ENCODE assay signal across 13 cellular contexts in genomic region chr1:150020711-150021110, GRCh38. TPM values are rescaled to one million over a fixed set of nuclear protein-coding genes. Genes with fewer than 3 reads are reported as not detected.
DNase-seq lines count a peak whose midpoint lies in the region; ATAC-seq and TF ChIP-seq lines count a peak whose summit lies in the region.
"Had no signal": no experiment of that assay in that cellular context is flagged by ENCODE, and none has a peak within 500 bp of the region (broad histone marks: within the 10 kb centered on the region; RNA-seq: fewer than 3 reads in every experiment).

No MANE protein-coding gene starts in this region.

- in situ Hi-C loops in transverse colon (cut with MboI; ENCODE audit: low pct_ligation_motif_present in 1 of 4, low pct_unique_long_range_greater_than_20kb in 1 of 4, low sequenced_read_pairs in 3 of 4): no loop called here

- CTCF ChIA-PET in HEK293 (lab: Yijun Ruan, JAX): interaction anchor here (0.6 kb wide), 1 partner anchor 12 kb away, joined by 5 read pairs; no protein-coding TSS in a partner anchor

- H3K27me3 Mint-ChIP-seq in osteocyte (ENCODE audit: unreplicated experiment): no peaks in the 10 kb centered on the region

- H3K9me3 ChIP-seq in HEK293 (ENCODE audit: control insufficient read depth, insufficient read depth, low read depth, low read length) (no peaks in the 10 kb centered on the region), transverse colon (no peaks in the 10 kb centered on the region)
- H3K9me3 ChIP-seq: BLaER1 had no signal

- H3K27ac ChIP-seq in HEK293 (ENCODE audit: extremely low read depth, low read depth, low read length): no peak overlapping the region
- H3K27ac ChIP-seq in coronary artery: peak overlapping the region; percentile 3 to 31
- peak overlapping the region; percentile 24 to 76 (median 65) for H3K27ac ChIP-seq in transverse colon
- H3K27ac ChIP-seq: BLaER1, GM23248 had no signal

- no peaks in the 10 kb centered on the region for H3K27me3 ChIP-seq in transverse colon
- H3K27me3 ChIP-seq: BLaER1 had no signal

- H3K4me3 ChIP-seq in HEK293 (ENCODE audit: low read depth, low read length) (no peak overlapping the region), coronary artery (no peak overlapping the region), transverse colon (no peak overlapping the region)
- H3K4me3 ChIP-seq: BLaER1, GM23248 had no signal

- no peak for TF ChIP-seq EP300 in transverse colon (IDR thresholded peaks at IDR 0.05; ENCODE audit: low read depth)

- intact Hi-C loops in transverse colon (cut with DNase I; ENCODE audit: low total_unique reads) (no loop called here), left cardiac atrium (cut with DNase I) (no loop called here)

- peaks cover 18% of the 10 kb centered on the region for H3K4me1 Mint-ChIP-seq in osteocyte (ENCODE audit: unreplicated experiment)

- TF ChIP-seq POLR2A in transverse colon (IDR thresholded peaks at IDR 0.05): no peak

- H3K4me1 ChIP-seq in HEK293 (ENCODE audit: control insufficient read depth, insufficient read depth, low read length) (no peaks in the 10 kb centered on the region), transverse colon (peaks cover 0 to 16% (median 8%) of the 10 kb centered on the region in 4 donors)

- no peak for DNase-seq in coronary artery (ENCODE audit: low spot score)
- no peak for DNase-seq in osteocyte (ENCODE audit: extremely low spot score, unreplicated experiment)
- DNase-seq in transverse colon: no peak
- no peak for DNase-seq in left cardiac atrium
- DNase-seq in HT-29 (ENCODE audit: low spot score): no peak
- DNase-seq in HuH-7 (ENCODE audit: low spot score): no peak
- DNase-seq: GM23248, NCI-H1417 treated with DMSO at 0.1 percent for 48 hours, NCI-H2081, NCI-H524, SIG-M5 had no signal

- no peaks in the 10 kb centered on the region for H3K9me3 Mint-ChIP-seq in osteocyte (ENCODE audit: unreplicated experiment)

- H3K36me3 ChIP-seq in HEK293 (ENCODE audit: control insufficient read depth in 2 of 2, insufficient read depth in 1 of 2, low read length in 2 of 2): no peaks in the 10 kb centered on the region
- H3K36me3 ChIP-seq in transverse colon: no peaks in the 10 kb centered on the region
- H3K36me3 ChIP-seq: BLaER1 had no signal

- ATAC-seq in left cardiac atrium: no peak

- H3K27ac Mint-ChIP-seq in osteocyte (ENCODE audit: unreplicated experiment): peak overlapping the region; percentile 84

- no peak overlapping the region for H3K4me3 Mint-ChIP-seq in osteocyte (ENCODE audit: unreplicated experiment)

- WGBS in transverse colon (ENCODE audit: low coverage in 1 of 2), 2 donors: 66 to 90% methylated on average over 2 of the region's 2 CpGs

- TF ChIP-seq CTCF in HEK293 (tag by site-specific recombination; IDR thresholded peaks at IDR 0.05): no peak
- no peak for TF ChIP-seq CTCF in coronary artery (IDR thresholded peaks at IDR 0.05)
- no peak for TF ChIP-seq CTCF in osteocyte (IDR thresholded peaks at IDR 0.05)
- TF ChIP-seq CTCF in transverse colon (IDR thresholded peaks at IDR 0.05): no peak

- no peaks in the 10 kb centered on the region for H3K36me3 Mint-ChIP-seq in osteocyte (ENCODE audit: unreplicated experiment)

- POLR2A ChIA-PET in HEK293 (lab: Yijun Ruan, JAX): no interaction called here

TF ChIP-seq in HEK293, 187 proteins besides CTCF, POLR2A, EP300 and RAD21:
- TF ChIP-seq ZNF529 (tag by site-specific recombination; IDR thresholded peaks at IDR 0.05; ENCODE audit: insufficient replicate concordance) (no peak), SCRT2 (tag by site-specific recombination; IDR thresholded peaks at IDR 0.05) (peak; percentile 83), ZNF140 (tag by site-specific recombination; IDR thresholded peaks at IDR 0.05) (no peak)

RNA-seq across cellular contexts. Expression of gene OTUD7B, which starts 10.2 kb away (rescaled TPM):
- total RNA-seq in osteocyte (25.1 and 26.2 TPM in 2 replicates), transverse colon (10 to 100 TPM; 11.3 to 26.8 (median 25.5) TPM), left cardiac atrium (10 to 100 TPM; 20.3 to 21.4 TPM)
- 5.9 and 6.2 TPM in 2 replicates for total RNA-seq in HT-29 (2014; rRNA removed; shearing (Covaris generic))

RNA-seq across cellular contexts. Expression of gene VPS45, which starts 46.9 kb away (rescaled TPM):
- total RNA-seq in osteocyte: 37.0 and 43.6 TPM in 2 replicates
- 10 to 100 TPM; 16.1 to 47.5 (median 34.7) TPM for total RNA-seq in transverse colon
- total RNA-seq in left cardiac atrium: 10 to 100 TPM; 39.3 to 40.2 TPM
- total RNA-seq in HT-29 (2014; rRNA removed; shearing (Covaris generic)): 8.7 and 10.5 TPM in 2 replicates
